8 cellular contexts compared by ENCODE assay signal in the genomic region with DNA sequence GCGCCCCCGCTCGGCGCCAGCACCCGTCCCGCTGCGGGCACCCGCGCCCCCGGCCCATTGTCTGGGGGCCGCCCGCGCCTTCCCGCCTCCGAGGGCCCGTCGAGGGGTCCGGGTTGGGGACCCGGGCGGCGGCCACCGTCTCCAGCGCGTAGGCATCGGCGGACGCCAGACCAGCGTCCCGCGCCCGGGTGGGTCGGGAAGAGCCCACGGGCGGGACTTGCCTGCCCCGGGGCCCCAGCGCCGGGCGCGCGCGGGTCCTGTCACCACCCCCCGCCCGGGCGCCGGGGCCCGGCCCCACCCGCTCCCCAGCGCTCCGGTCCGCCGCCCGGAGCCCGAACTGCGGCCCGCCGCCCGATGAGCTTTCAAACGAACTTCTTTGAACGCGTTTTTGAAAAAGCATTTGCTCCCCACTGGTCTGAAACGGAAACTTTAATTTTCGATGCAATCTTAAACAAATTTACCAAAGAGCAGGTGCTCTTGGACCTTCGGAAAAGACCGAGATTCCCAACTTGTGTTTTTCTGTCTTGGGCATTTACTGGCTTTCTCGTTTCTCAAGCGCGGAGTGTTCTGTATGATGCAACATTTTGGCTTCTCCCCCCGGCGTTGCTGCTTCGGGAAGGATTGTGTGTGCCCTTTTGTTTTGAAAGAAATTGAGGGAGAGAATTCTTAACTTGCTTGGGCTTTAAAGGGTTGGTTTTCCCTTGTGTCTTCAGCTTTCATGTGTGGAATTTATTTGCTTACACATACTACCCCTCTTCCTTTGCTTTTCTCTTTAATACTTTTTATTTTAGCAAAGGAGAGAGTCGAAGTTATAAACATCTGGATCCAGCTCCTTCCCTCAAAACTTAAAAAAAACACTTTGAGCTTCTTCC. TPM values are rescaled to one million over a fixed set of nuclear protein-coding genes. Genes with fewer than 3 reads are reported as not detected.
DNase-seq lines count a peak whose midpoint lies in the region; ATAC-seq and TF ChIP-seq lines count a peak whose summit lies in the region.

No MANE protein-coding gene starts in this region.

- H3K27ac ChIP-seq in 22Rv1 (peak overlapping the region; percentile 76), Panc1 (ENCODE audit: low read length) (peak overlapping the region; percentile 88), body of pancreas (peak overlapping the region; percentile 83 to 96 (median 94)), spleen (peak overlapping the region; percentile 74 to 94 (median 91))

- DNase-seq in GM12864 (ENCODE audit: low read depth) (no peak), Panc1 (ENCODE audit: low read depth, low spot score) (no peak), body of pancreas (peak; percentile 60 to 75 (median 68)), iris pigment epithelial cell (ENCODE audit: low read depth) (peak; percentile 84), spleen (peak; percentile 64)

- TF ChIP-seq POLR2A in body of pancreas (IDR thresholded peaks at IDR 0.05) (peak in 2 of 3 donors; percentile 25 to 28), spleen (IDR thresholded peaks at IDR 0.05) (no peak)

- H3K4me3 ChIP-seq in GM12864 (ENCODE audit: low read depth, low read length) (peak overlapping the region; percentile 69), Panc1 (ENCODE audit: low read depth in 2 of 2, low read length in 2 of 2) (peak overlapping the region; percentile 81 to 97), body of pancreas (peak overlapping the region; percentile 28 to 74), spleen (peak overlapping the region; percentile 70 to 96 (median 80))

- POLR2A ChIA-PET in Panc1 (lab: Charles Lee) = no interaction called here

- H3K27me3 ChIP-seq in Panc1 (ENCODE audit: control insufficient read depth, insufficient read depth, low read length) = no peaks in the 10 kb centered on the region
- no peaks in the 10 kb centered on the region for H3K27me3 ChIP-seq in body of pancreas
- H3K27me3 ChIP-seq in spleen (replicated peaks in 1 of 7) = no peaks in the 10 kb centered on the region

- H3K36me3 ChIP-seq in Panc1 (ENCODE audit: control insufficient read depth, insufficient read depth, low read length) = no peaks in the 10 kb centered on the region
- no peaks in the 10 kb centered on the region for H3K36me3 ChIP-seq in body of pancreas (replicated peaks in 1 of 2; ENCODE audit: insufficient read depth in 1 of 2, low read depth in 2 of 2)
- H3K36me3 ChIP-seq in spleen = no peaks in the 10 kb centered on the region

- no peak for TF ChIP-seq CTCF in 22Rv1 (IDR thresholded peaks at IDR 0.05)
- TF ChIP-seq CTCF in GM12864 (IDR thresholded peaks at IDR 0.05; ENCODE audit: low read depth, low read length, missing control alignments) = no peak
- no peak for TF ChIP-seq CTCF in Panc1 (IDR thresholded peaks at IDR 0.05)
- TF ChIP-seq CTCF in body of pancreas (IDR thresholded peaks at IDR 0.05) = no peak
- TF ChIP-seq CTCF in spleen (IDR thresholded peaks at IDR 0.05 in 8 of 11, conservative IDR thresholded peaks at IDR 0.05 in 3 of 11) = no peak

- CTCF ChIA-PET in Panc1 (lab: Charles Lee) = interaction anchor here (0.6 to 1.2 kb wide), 7 partner anchors 10 to 688 kb away, joined by 3 to 12 read pairs (median 4); no protein-coding TSS in a partner anchor

- intact Hi-C loops in Panc1 (cut with micrococcal nuclease; ENCODE audit: unreplicated experiment) = loop anchor here (10.0 kb wide), 1 partner anchor 61 kb away; no protein-coding TSS in a partner anchor
- intact Hi-C loops in body of pancreas (cut with DNase I) = no loop called here
- intact Hi-C loops in spleen (cut with DNase I; ENCODE audit: low total_unique reads) = loop anchor here (10.0 kb wide), 1 partner anchor 51 kb away; no protein-coding TSS in a partner anchor

- 0% methylated on average over 14 to 32 of the region's 71 CpGs for WGBS in body of pancreas, 2 donors
- 0 to 2% (median 1%) methylated on average over 31 to 71 of the region's 71 CpGs for WGBS in spleen, 5 donors

- H3K4me1 ChIP-seq in Panc1 (ENCODE audit: control insufficient read depth, insufficient read depth, low read length) = peaks cover 23% of the 10 kb centered on the region
- H3K4me1 ChIP-seq in body of pancreas = peaks cover 13% of the 10 kb centered on the region
- peaks cover 16 to 90% (median 60%) of the 10 kb centered on the region in 6 donors for H3K4me1 ChIP-seq in spleen

- in situ Hi-C loops in Panc1 (cut with HindIII; ENCODE audit: low pct_unique_long_range_greater_than_20kb, low sequenced_read_pairs) = no loop called here

- ATAC-seq in HG03342 (IDR thresholded peaks at IDR 0.05; ENCODE audit: unreplicated experiment) (peak; percentile 3), Panc1 (peak; percentile 6), body of pancreas (peak; percentile 28), HG03097 (IDR thresholded peaks at IDR 0.05; ENCODE audit: low FRiP score, unreplicated experiment) (no peak)

- no peaks in the 10 kb centered on the region for H3K9me3 ChIP-seq in Panc1 (ENCODE audit: control insufficient read depth, insufficient read depth, low read depth, low read length)
- no peaks in the 10 kb centered on the region for H3K9me3 ChIP-seq in body of pancreas
- H3K9me3 ChIP-seq in spleen = no peaks in the 10 kb centered on the region

- TSS peak; percentile 91 for BruUV-seq in Panc1 (replicated peaks; lab: Mats Ljungman, UMichigan)

RNA-seq across cellular contexts. Expression of gene CLIC4, which starts 0.7 kb away (rescaled TPM):
- 123 TPM for total RNA-seq in Panc1 (2021; ENCODE audit: unreplicated experiment)
- 162 TPM for polyA plus RNA-seq in Panc1 (2012; ENCODE audit: insufficient read length)
- 10 to 100 TPM; 58.1 to 78.8 TPM for total RNA-seq in body of pancreas
- 10 to 100 TPM; 60.9 to 99.6 (median 73.8) TPM for total RNA-seq in spleen
- polyA plus RNA-seq in spleen = 10 to 100 TPM; 17.0 to 32.2 (median 27.0) TPM

Comparison
In these comparisons a context has a peak if more than half of its experiments do, and no peak if none do; other contexts are left out.
1. DNase-seq: peak in body of pancreas (4 of 4), iris pigment epithelial cell (single experiment) and spleen (single experiment); none in GM12864 (single experiment) and Panc1 (single experiment).
2. POLR2A ChIP-seq: peak in body of pancreas (2 of 3); none in spleen (0 of 3).
3. Peak in every context shown above with its lines, with median percentiles within 50 percentile points of each other: H3K27ac ChIP-seq and H3K4me3 ChIP-seq.